In genomic region chr17:80035937-80036714, GRCh38 we compare ENCODE assay signal across 8 cellular contexts. TPM values are rescaled to one million over a fixed set of nuclear protein-coding genes. Genes with fewer than 3 reads are reported as not detected.
A peak's percentile ranks its signal among the peaks of the same experiment; 100 is the strongest.
DNase-seq lines count a peak whose midpoint lies in the region; ATAC-seq, FAIRE-seq and TF ChIP-seq lines count a peak whose summit lies in the region.

Gene CCDC40 (plus strand): TSS chr17:80036642. CDS start chr17:80036663, 21 bp downstream.

- intact Hi-C loops in esophagus muscularis mucosa (cut with DNase I) = no loop called here

- peaks cover 11% of the 10 kb centered on the region for H3K4me1 Mint-ChIP-seq in activated T-cell treated with anti-CD3 and anti-CD28 coated beads, Interleukin-2, amount 50 U/mL, for 4 hours (ENCODE audit: low read depth)

- peak in 1 of 3 experiments; percentile 15 for TF ChIP-seq CTCF in esophagus muscularis mucosa (IDR thresholded peaks at IDR 0.05)

- peak; percentile 35 for FAIRE-seq in GM12891 (lab: Jason Lieb, UNC)

- TF ChIP-seq POLR2A in GM12891 (IDR thresholded peaks at IDR 0.05; ENCODE audit: low read depth, low read length) (no peak), esophagus muscularis mucosa (IDR thresholded peaks at IDR 0.05; ENCODE audit: low read depth) (peak; percentile 48)

- H3K36me3 Mint-ChIP-seq in activated T-cell treated with anti-CD3 and anti-CD28 coated beads, Interleukin-2, amount 50 U/mL, for 4 hours (ENCODE audit: insufficient read depth) = no peaks in the 10 kb centered on the region

- H3K4me3 ChIP-seq in HUES48 (ENCODE audit: low read depth, low read length) = peak within 1 kb of the TSS; percentile 92
- H3K4me3 ChIP-seq in esophagus muscularis mucosa = peak within 1 kb of the TSS; percentile 79 to 92 (median 87)
- H3K4me3 ChIP-seq in muscle layer of colon (ENCODE audit: low read depth in 1 of 2, low read length in 2 of 2) = peak within 1 kb of the TSS; percentile 79 to 88

- H3K4me1 ChIP-seq in HUES48 (ENCODE audit: control insufficient read depth, insufficient read depth, low read length) (0 out of 2 replicates have a peak, but pooled peaks cover 3% of the 10 kb centered on the region), esophagus muscularis mucosa (peaks cover 12 to 31% (median 22%) of the 10 kb centered on the region in 4 donors), muscle layer of colon (ENCODE audit: insufficient read depth, low read length) (no peaks in the 10 kb centered on the region)

- peak within 1 kb of the TSS; percentile 85 for H3K4me3 Mint-ChIP-seq in activated T-cell treated with anti-CD3 and anti-CD28 coated beads, Interleukin-2, amount 50 U/mL, for 4 hours

- no peaks in the 10 kb centered on the region for H3K9me3 ChIP-seq in HUES48 (ENCODE audit: control insufficient read depth, insufficient read depth, low read length)
- H3K9me3 ChIP-seq in esophagus muscularis mucosa = no peaks in the 10 kb centered on the region
- no peaks in the 10 kb centered on the region for H3K9me3 ChIP-seq in muscle layer of colon (ENCODE audit: low read length)

- peak; percentile 83 to 87 for ATAC-seq in activated T-cell treated with anti-CD3 and anti-CD28 coated beads, Interleukin-2, amount 50 U/mL, for 4 hours
- ATAC-seq in GM21825 (IDR thresholded peaks at IDR 0.05; ENCODE audit: unreplicated experiment) = no peak

- peaks cover 9% of the 10 kb centered on the region for H3K27me3 Mint-ChIP-seq in activated T-cell treated with anti-CD3 and anti-CD28 coated beads, Interleukin-2, amount 50 U/mL, for 4 hours (ENCODE audit: low read depth)

- peaks cover 5% of the 10 kb centered on the region for H3K36me3 ChIP-seq in HUES48 (ENCODE audit: control insufficient read depth, insufficient read depth, low read length)
- peaks cover 0 to 13% (median 5%) of the 10 kb centered on the region in 4 donors for H3K36me3 ChIP-seq in esophagus muscularis mucosa
- H3K36me3 ChIP-seq in muscle layer of colon (ENCODE audit: insufficient read depth, low read length) = no peaks in the 10 kb centered on the region

- peak; percentile 74 for DNase-seq in GM12891 (ENCODE audit: insufficient read length, low spot score)
- peak; percentile 45 for DNase-seq in OCI-M1 (lab: John Stamatoyannopoulos, UW)
- peak; percentile 62 for DNase-seq in activated T-cell treated with anti-CD3 and anti-CD28 coated beads, Interleukin-2, amount 50 U/mL, for 4 hours
- DNase-seq in esophagus muscularis mucosa (ENCODE audit: extremely low spot score) = peak; percentile 94
- peak; percentile 55 to 57 for DNase-seq in stimulated activated CD8-positive, alpha-beta memory T cell treated with anti-CD3 and anti-CD28 coated beads, Interleukin-7, amount 100 ng/mL, for 1 hour (ENCODE audit: low read depth in 2 of 2)

- WGBS in esophagus muscularis mucosa = under 1% methylated on average over 26 of the region's 89 CpGs

- H3K9ac ChIP-seq in HUES48 (ENCODE audit: low read depth, low read length) = peak within 1 kb of the TSS; percentile 82
- H3K9ac ChIP-seq in muscle layer of colon (ENCODE audit: low read length) = peak within 1 kb of the TSS; percentile 39

- H3K9me3 Mint-ChIP-seq in activated T-cell treated with anti-CD3 and anti-CD28 coated beads, Interleukin-2, amount 50 U/mL, for 4 hours = no peaks in the 10 kb centered on the region

- no peak for TF ChIP-seq EP300 in esophagus muscularis mucosa (IDR thresholded peaks at IDR 0.05)

- H3K27ac ChIP-seq in HUES48 (ENCODE audit: low read depth, low read length) (peak within 1 kb of the TSS; percentile 93), esophagus muscularis mucosa (replicated peaks in 1 of 4) (peak within 1 kb of the TSS; percentile 86 to 94 (median 92)), muscle layer of colon (ENCODE audit: low read depth, low read length) (peak within 1 kb of the TSS; percentile 92)

- H3K27me3 ChIP-seq in HUES48 (ENCODE audit: control insufficient read depth, insufficient read depth, low read length) = no peaks in the 10 kb centered on the region
- no peaks in the 10 kb centered on the region for H3K27me3 ChIP-seq in esophagus muscularis mucosa
- no peaks in the 10 kb centered on the region for H3K27me3 ChIP-seq in muscle layer of colon (ENCODE audit: control insufficient read depth in 1 of 2, insufficient read depth in 2 of 2, low read length in 2 of 2)

TF ChIP-seq in GM12891, 5 proteins besides CTCF, POLR2A, EP300 and RAD21:
- TF ChIP-seq TAF1 (IDR thresholded peaks at IDR 0.05; ENCODE audit: low read depth, low read length) (no peak), POLR2AphosphoS5 (IDR thresholded peaks at IDR 0.05; ENCODE audit: low read depth, low read length) (no peak), SPI1 (IDR thresholded peaks at IDR 0.05; ENCODE audit: low read depth, low read length) (no peak), PAX5 (IDR thresholded peaks at IDR 0.05; ENCODE audit: insufficient read depth, low read length, severe bottlenecking) (no peak), POU2F2 (IDR thresholded peaks at IDR 0.05; ENCODE audit: low read depth, low read length) (no peak)

RNA-seq across cellular contexts. Expression of gene CCDC40, which starts in this region (rescaled TPM):
- 0.14 TPM for polyA plus RNA-seq in GM12891 (2012; ENCODE audit: low read depth, missing spikeins)
- under 1 TPM; 0.25 to 0.98 (median 0.29) TPM for total RNA-seq in activated T-cell treated with anti-CD3 and anti-CD28 coated beads, Interleukin-2, amount 50 U/mL, for 4 hours
- total RNA-seq in esophagus muscularis mucosa = 1 to 10 TPM; 4.9 to 9.5 (median 7.8) TPM

Comparison
In these comparisons a context has a peak if more than half of its experiments do, and no peak if none do; other contexts are left out.
1. Peak in DNase-seq and ATAC-seq in activated T-cell treated with anti-CD3 and anti-CD28 coated beads, Interleukin-2, amount 50 U/mL, for 4 hours; RNA of the gene not detected or under 1 TPM.